In genomic region chr11:16346975-16347374, GRCh38 we compare ENCODE assay signal across 1 cellular context.
TF ChIP-seq lines count a peak whose summit lies in the region.

No MANE protein-coding gene starts in this region.

TF ChIP-seq in HepG2, 621 proteins besides CTCF, POLR2A, EP300 and RAD21:
- TF ChIP-seq ARNT2 (CRISPR knock-in tag; IDR thresholded peaks at IDR 0.05; ENCODE audit: low read depth), result no peak
- no peak for TF ChIP-seq HOXD1 (CRISPR knock-in tag; IDR thresholded peaks at IDR 0.05)
- TF ChIP-seq ZC3H4 (CRISPR knock-in tag; IDR thresholded peaks at IDR 0.05; ENCODE audit: borderline replicate concordance), result no peak
- no peak for TF ChIP-seq MZF1 (CRISPR knock-in tag; IDR thresholded peaks at IDR 0.05; ENCODE audit: borderline replicate concordance)
- no peak for TF ChIP-seq PITX1 (CRISPR knock-in tag; IDR thresholded peaks at IDR 0.05)
- no peak for TF ChIP-seq GZF1 (CRISPR knock-in tag; IDR thresholded peaks at IDR 0.05)
- no peak for TF ChIP-seq FIP1L1 (IDR thresholded peaks at IDR 0.05; ENCODE audit: borderline replicate concordance, insufficient read depth, low read depth, low read length)
- no peak for TF ChIP-seq ZNF468 (CRISPR knock-in tag; IDR thresholded peaks at IDR 0.05)
- TF ChIP-seq NKX3-1 (CRISPR knock-in tag; IDR thresholded peaks at IDR 0.05), result no peak
- no peak for TF ChIP-seq MBNL3 (CRISPR knock-in tag; conservative IDR thresholded peaks at IDR 0.05)
- no peak for TF ChIP-seq HDAC2 (CRISPR knock-in tag; IDR thresholded peaks at IDR 0.05)
- no peak for TF ChIP-seq KMT2A (CRISPR knock-in tag; IDR thresholded peaks at IDR 0.05)
- TF ChIP-seq ZEB1 (IDR thresholded peaks at IDR 0.05; ENCODE audit: insufficient replicate concordance, low read depth), result no peak
- no peak for TF ChIP-seq PTBP1 (IDR thresholded peaks at IDR 0.05; ENCODE audit: low read depth, low read length, poor library complexity, severe bottlenecking)
- TF ChIP-seq ZFP41 (CRISPR knock-in tag; IDR thresholded peaks at IDR 0.05; ENCODE audit: borderline replicate concordance), result no peak
- no peak for TF ChIP-seq ZNF746 (CRISPR knock-in tag; IDR thresholded peaks at IDR 0.05)
- no peak for TF ChIP-seq POGK (CRISPR knock-in tag; conservative IDR thresholded peaks at IDR 0.05)
- no peak for TF ChIP-seq TP53 (CRISPR knock-in tag; conservative IDR thresholded peaks at IDR 0.05)
- no peak for TF ChIP-seq ZNF362 (CRISPR knock-in tag; IDR thresholded peaks at IDR 0.05; ENCODE audit: borderline replicate concordance)
